9 cellular contexts compared by ENCODE assay signal in genomic region chr2:159209341-159210306, GRCh38.
DNase-seq lines count a peak whose midpoint lies in the region; ATAC-seq lines count a peak whose summit lies in the region.
"Had no signal": no experiment of that assay in that cellular context is flagged by ENCODE, and none has a peak within 500 bp of the region (broad histone marks: within the 10 kb centered on the region; RNA-seq: fewer than 3 reads in every experiment).

No MANE protein-coding gene starts in this region.

- no peaks in the 10 kb centered on the region for H3K36me3 Mint-ChIP-seq in T-helper 2 cell treated with Interferon-gamma antibody and Interleukin-4, amounts not matched to agents 5 μg/mL and 100 μg/mL, for 36 hours (ENCODE audit: low read depth)

- H3K9me3 Mint-ChIP-seq in T-helper 2 cell treated with Interferon-gamma antibody and Interleukin-4, amounts not matched to agents 5 μg/mL and 100 μg/mL, for 36 hours = no peaks in the 10 kb centered on the region

- no peak overlapping the region for H3K4me3 Mint-ChIP-seq in T-helper 2 cell treated with Interferon-gamma antibody and Interleukin-4, amounts not matched to agents 5 μg/mL and 100 μg/mL, for 36 hours

- peak; percentile 49 for DNase-seq in activated effector memory CD4-positive, alpha-beta T cell treated with Interleukin-2 at 50 U/mL for 16 hours
- DNase-seq in stimulated activated CD8-positive, alpha-beta memory T cell treated with anti-CD3 and anti-CD28 coated beads, Interleukin-4, amount 100 ng/mL, for 48 hours = peak; percentile 40
- DNase-seq in NCI-H69 (lab: John Stamatoyannopoulos, UW) = no peak
- DNase-seq in NCI-H1930 (lab: John Stamatoyannopoulos, UW) = no peak
- no peak for DNase-seq in cerebellar cortex (ENCODE audit: low spot score)
- no peak for DNase-seq in T-helper 2 cell treated with Interferon-gamma antibody and Interleukin-4, amounts not matched to agents 5 μg/mL and 100 μg/mL, for 36 hours (ENCODE audit: low spot score)
- DNase-seq: NCI-H345 had no signal

- no peak overlapping the region for H3K27ac Mint-ChIP-seq in T-helper 2 cell treated with Interferon-gamma antibody and Interleukin-4, amounts not matched to agents 5 μg/mL and 100 μg/mL, for 36 hours

- H3K27me3 Mint-ChIP-seq in T-helper 2 cell treated with Interferon-gamma antibody and Interleukin-4, amounts not matched to agents 5 μg/mL and 100 μg/mL, for 36 hours (ENCODE audit: low read depth) = peaks cover 2% of the 10 kb centered on the region

- H3K4me1 Mint-ChIP-seq in T-helper 2 cell treated with Interferon-gamma antibody and Interleukin-4, amounts not matched to agents 5 μg/mL and 100 μg/mL, for 36 hours (ENCODE audit: low read depth) = peaks cover 8% of the 10 kb centered on the region

- ATAC-seq in GM19328 (IDR thresholded peaks at IDR 0.05; ENCODE audit: unreplicated experiment) = peak; percentile 52
- peak; percentile 72 for ATAC-seq in HG03108 (IDR thresholded peaks at IDR 0.05; ENCODE audit: unreplicated experiment)

Comparison
In these comparisons a context has a peak if more than half of its experiments do, and no peak if none do; other contexts are left out.
1. DNase-seq: peak in activated effector memory CD4-positive, alpha-beta T cell treated with Interleukin-2 at 50 U/mL for 16 hours (single experiment) and stimulated activated CD8-positive, alpha-beta memory T cell treated with anti-CD3 and anti-CD28 coated beads, Interleukin-4, amount 100 ng/mL, for 48 hours (single experiment); none in NCI-H69 (single experiment), NCI-H1930 (0 of 2), cerebellar cortex (single experiment) and T-helper 2 cell treated with Interferon-gamma antibody and Interleukin-4, amounts not matched to agents 5 μg/mL and 100 μg/mL, for 36 hours (single experiment).